ENCODE assay signal across 18 cellular contexts in the genomic region with DNA sequence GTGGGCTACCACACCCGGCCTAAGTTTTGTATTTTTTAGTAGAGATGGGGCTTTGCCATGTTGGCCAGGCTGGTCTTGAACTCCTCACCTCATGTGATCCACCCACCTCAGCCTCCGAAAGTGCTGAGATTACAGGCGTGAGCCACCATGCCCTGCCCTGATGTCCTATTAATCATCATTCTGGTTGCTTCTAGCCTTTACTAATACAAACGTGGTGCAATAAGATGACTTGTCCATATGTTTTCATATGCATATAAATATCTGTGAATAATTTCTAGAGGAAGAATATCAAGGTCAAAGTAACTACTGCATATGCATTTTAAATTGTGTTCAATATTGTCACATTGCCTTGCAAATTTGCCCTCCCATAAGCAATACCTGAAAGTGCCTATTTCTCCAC. TPM values are rescaled to one million over a fixed set of nuclear protein-coding genes. Genes with fewer than 3 reads are reported as not detected.
DNase-seq lines count a peak whose midpoint lies in the region; FAIRE-seq and TF ChIP-seq lines count a peak whose summit lies in the region.
"Had no signal": no experiment of that assay in that cellular context is flagged by ENCODE, and none has a peak within 500 bp of the region (broad histone marks: within the 10 kb centered on the region; RNA-seq: fewer than 3 reads in every experiment).

No MANE protein-coding gene starts in this region.

- H3K36me3 ChIP-seq in bronchial epithelial cell (ENCODE audit: control insufficient read depth, insufficient read depth, low read length) = no peaks in the 10 kb centered on the region
- H3K36me3 ChIP-seq: HAP-1 had no signal

- H3K4me3 ChIP-seq in bronchial epithelial cell (ENCODE audit: low read depth, low read length) (no peak overlapping the region), fibroblast of mammary gland (ENCODE audit: control insufficient read depth, low read depth, low read length) (no peak overlapping the region)
- H3K4me3 ChIP-seq: HAP-1 had no signal

- no peak for FAIRE-seq in bronchial epithelial cell (lab: Jason Lieb, UNC)
- FAIRE-seq: GM12891, GM18507, H54 had no signal

- H3K27me3 ChIP-seq in bronchial epithelial cell (ENCODE audit: control insufficient read depth, insufficient read depth, low read length) = no peaks in the 10 kb centered on the region

- DNase-seq in RKO (ENCODE audit: low spot score) = peak; percentile 39
- peak; percentile 61 for DNase-seq in bronchial epithelial cell (ENCODE audit: low read depth)
- DNase-seq in fibroblast of mammary gland (ENCODE audit: low read depth) = peak; percentile 19
- no peak for DNase-seq in HuH-7.5 (ENCODE audit: low spot score)
- no peak for DNase-seq in Kasumi-1 (lab: John Stamatoyannopoulos, UW)
- DNase-seq in NCI-H2081 treated with DMSO at 0.1 percent for 48 hours (lab: John Stamatoyannopoulos, UW) = no peak
- DNase-seq: C1 segment of cervical spinal cord; Calu3; CD4-positive, alpha-beta memory T cell; COR-L47; DMS53; DMS79 treated with DMSO at 0.1 percent for 48 hours; GF-D8; GOT3 had no signal

- TF ChIP-seq CTCF in bronchial epithelial cell (IDR thresholded peaks at IDR 0.05; ENCODE audit: insufficient read depth, low read length, severe bottlenecking) (no peak), fibroblast of mammary gland (conservative IDR thresholded peaks at IDR 0.05; ENCODE audit: control insufficient read depth, insufficient read depth, low read depth, low read length) (no peak)

RNA-seq across cellular contexts. Expression of a gene that starts 25.5 kb away (rescaled TPM):
- total RNA-seq in bronchial epithelial cell = 32.4 and 37.5 TPM in 2 replicates

RNA-seq across cellular contexts. Expression of a gene that starts 32.7 kb away (rescaled TPM):
- total RNA-seq in bronchial epithelial cell = 3.9 and 5.0 TPM in 2 replicates

Comparison
In these comparisons a context has a peak if more than half of its experiments do, and no peak if none do; other contexts are left out.
1. DNase-seq: peak in RKO (single experiment), bronchial epithelial cell (single experiment) and fibroblast of mammary gland (single experiment); none in HuH-7.5 (single experiment), Kasumi-1 (0 of 2) and NCI-H2081 treated with DMSO at 0.1 percent for 48 hours (single experiment).